ENCODE assay signal across 19 cellular contexts in the genomic region with DNA sequence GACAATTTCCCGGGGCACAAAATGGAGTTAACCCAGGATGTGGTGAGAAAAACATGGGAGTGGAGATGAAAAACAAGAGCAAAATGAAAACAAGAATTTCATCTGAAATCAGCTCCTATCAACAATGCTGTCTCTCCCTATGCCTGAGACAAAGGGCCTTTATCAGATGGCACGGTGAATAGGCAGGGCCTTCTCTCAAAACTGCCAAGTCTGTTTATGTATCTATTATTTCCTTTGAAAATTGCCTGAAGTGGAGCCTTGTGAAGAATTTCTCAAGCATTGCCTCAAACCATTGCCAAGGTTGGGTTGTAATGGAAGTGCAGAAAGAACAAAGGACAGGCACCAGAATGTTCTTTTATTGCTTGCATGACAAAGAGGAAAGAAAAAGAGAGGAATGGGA.
"Had no signal": no experiment of that assay in that cellular context is flagged by ENCODE, and none has a peak within 500 bp of the region (broad histone marks: within the 10 kb centered on the region; RNA-seq: fewer than 3 reads in every experiment).

No MANE protein-coding gene starts in this region.

- H3K36me3 ChIP-seq: ascending aorta, brain microvascular endothelial cell, colonic mucosa, esophagus squamous epithelium, gastroesophageal sphincter, heart left ventricle, tibial artery had no signal

- H3K4me3 ChIP-seq: ascending aorta, colonic mucosa, esophagus squamous epithelium, gastroesophageal sphincter, heart left ventricle, tibial artery had no signal

- H3K27me3 ChIP-seq: ascending aorta, brain microvascular endothelial cell, colonic mucosa, esophagus squamous epithelium, gastroesophageal sphincter, heart left ventricle, tibial artery had no signal

- H3K4me1 ChIP-seq: ascending aorta, esophagus squamous epithelium, gastroesophageal sphincter, tibial artery had no signal

- ATAC-seq: activated naive CD4-positive, alpha-beta T cell treated with anti-CD3 and anti-CD28 coated beads, Interleukin-2, amount 50 U/mL, for 72 hours; gastroesophageal sphincter; heart left ventricle; left colon had no signal

- H3K27ac ChIP-seq: ascending aorta, brain microvascular endothelial cell, colonic mucosa, esophagus squamous epithelium, gastroesophageal sphincter, heart left ventricle, tibial artery had no signal

- DNase-seq: activated gamma-delta T cell treated with Interleukin-2 at 50 U/mL for 16 hours; activated T-cell treated with anti-CD3 and anti-CD28 coated beads, Interleukin-2, amount 50 U/mL, for 1 hour; brain microvascular endothelial cell; central memory CD4-positive, alpha-beta T cell; colonic mucosa; endodermal cell; esophagus squamous epithelium; heart left ventricle; islet precursor cell; left colon; mesenchymal stem cell; naive B cell; stimulated activated CD4-positive, alpha-beta T cell treated with anti-CD3 and anti-CD28 coated beads, Interleukin-2, amount 100 ng/mL, for 48 hours; stimulated activated naive CD4-positive, alpha-beta T cell; T-helper 1 cell; tibial artery had no signal
